8 cellular contexts compared by ENCODE assay signal in genomic region chr2:88307817-88308216, GRCh38.
DNase-seq lines count a peak whose midpoint lies in the region; ATAC-seq and TF ChIP-seq lines count a peak whose summit lies in the region.

No MANE protein-coding gene starts in this region.

- TF ChIP-seq CTCF in GM12865 (IDR thresholded peaks at IDR 0.05; ENCODE audit: insufficient read depth, low read depth, low read length, missing control alignments) (peak; percentile 48), OCI-LY7 (conservative IDR thresholded peaks at IDR 0.05; ENCODE audit: low read length) (peak; percentile 76)

- no peaks in the 10 kb centered on the region; the same call in 1 of the 2 replicates for H3K9me3 ChIP-seq in OCI-LY7 (ENCODE audit: low read length)

- POLR2A ChIA-PET in OCI-LY7 (lab: Charles Lee) = no interaction called here

- CTCF ChIA-PET in OCI-LY7 (lab: Charles Lee; ENCODE audit: unreplicated experiment) = no interaction called here

- H3K4me1 ChIP-seq in OCI-LY7 (ENCODE audit: insufficient read depth, low read length, poor library complexity, severe bottlenecking) = no peaks in the 10 kb centered on the region

- no peak overlapping the region for H3K4me3 ChIP-seq in GM12865 (ENCODE audit: low read depth, low read length)
- H3K4me3 ChIP-seq in OCI-LY7 (ENCODE audit: low read depth, low read length, poor library complexity, severe bottlenecking) = no peak overlapping the region

- H3K27ac ChIP-seq in OCI-LY7 (ENCODE audit: low read depth, low read length, poor library complexity, severe bottlenecking) = no peak overlapping the region

- no TSS peak for BruUV-seq in OCI-LY7 (replicated peaks; lab: Mats Ljungman, UMichigan)

- intact Hi-C loops in OCI-LY7 (cut with micrococcal nuclease; ENCODE audit: unreplicated experiment) = loop anchor here (5.0 kb wide), 1 partner anchor 116 kb away; no protein-coding TSS in a partner anchor

- H2AFZ ChIP-seq in OCI-LY7 (ENCODE audit: low read length) = no peak overlapping the region

- ATAC-seq in HG02623 (IDR thresholded peaks at IDR 0.05; ENCODE audit: unreplicated experiment) (no peak), GM21717 (IDR thresholded peaks at IDR 0.05; ENCODE audit: unreplicated experiment) (no peak)

- no peaks in the 10 kb centered on the region for H4K20me1 ChIP-seq in OCI-LY7 (ENCODE audit: insufficient read depth, low read length)

- no peaks in the 10 kb centered on the region for H3K79me2 ChIP-seq in OCI-LY7 (ENCODE audit: insufficient read depth, low read depth, low read length)

- no peak overlapping the region for H3K4me2 ChIP-seq in OCI-LY7 (ENCODE audit: low read length)

- no peaks in the 10 kb centered on the region for H3K9me2 ChIP-seq in OCI-LY7 (ENCODE audit: insufficient read depth, low read length)

- no peaks in the 10 kb centered on the region for H3K36me3 ChIP-seq in OCI-LY7 (ENCODE audit: insufficient read depth, low read length)

- DNase-seq in AML-193 (lab: John Stamatoyannopoulos, UW) (peak; percentile 14 to 15), GM12865 (ENCODE audit: low read depth) (peak; percentile 36), OCI-LY7 (ENCODE audit: low spot score) (peak; percentile 43), germinal center (ENCODE audit: low spot score) (peak; percentile 36), cortex of kidney (lab: John Stamatoyannopoulos, UW) (no peak)
- no peak for DNase-seq in activated CD4-positive, CD25-positive, alpha-beta regulatory T cell (lab: John Stamatoyannopoulos, UW)

Comparison
In these comparisons a context has a peak if more than half of its experiments do, and no peak if none do; other contexts are left out.
1. DNase-seq: peak in AML-193 (2 of 2), GM12865 (single experiment), OCI-LY7 (single experiment) and germinal center (single experiment); none in activated CD4-positive, CD25-positive, alpha-beta regulatory T cell (0 of 4) and cortex of kidney (single experiment).